ENCODE assay signal across 14 cellular contexts in genomic region chr9:123426406-123426805, GRCh38.
DNase-seq lines count a peak whose midpoint lies in the region; ATAC-seq and TF ChIP-seq lines count a peak whose summit lies in the region.
"Had no signal": no experiment of that assay in that cellular context is flagged by ENCODE, and none has a peak within 500 bp of the region (broad histone marks: within the 10 kb centered on the region; RNA-seq: fewer than 3 reads in every experiment).

No MANE protein-coding gene starts in this region.

- TF ChIP-seq EP300 in sigmoid colon (IDR thresholded peaks at IDR 0.05), result no peak

- intact Hi-C loops in mucosa of descending colon (cut with DNase I, micrococcal nuclease), result no loop called here
- intact Hi-C loops in sigmoid colon (cut with DNase I), result no loop called here

- no peaks in the 10 kb centered on the region for H3K36me3 ChIP-seq in mucosa of descending colon (ENCODE audit: low read depth)
- H3K36me3 ChIP-seq in sigmoid colon, result peaks cover 0 to 30% (median 0%) of the 10 kb centered on the region in 4 donors

- DNase-seq in MV-4-11 (lab: John Stamatoyannopoulos, UW) (peak; percentile 48), mucosa of descending colon (no peak), glomerular visceral epithelial cell (ENCODE audit: extremely low spot score) (no peak), sigmoid colon (no peak), hippocampal formation (lab: John Stamatoyannopoulos, UW) (no peak), C1 segment of cervical spinal cord (lab: John Stamatoyannopoulos, UW) (no peak)
- DNase-seq: anterior cingulate cortex; naive thymus-derived CD8-positive, alpha-beta T cell; NCI-H774; stimulated activated CD4-positive, alpha-beta T cell treated with anti-CD3 and anti-CD28 coated beads, Interleukin-15, amount 100 ng/mL, for 24 hours; stimulated activated naive CD8-positive, alpha-beta T cell treated with anti-CD3 and anti-CD28 coated beads, Interleukin-15, Interleukin-2, amounts not matched to agents 100 U/mL and 50 U/mL, for 24 hours had no signal

- H3K27me3 ChIP-seq in sigmoid colon, result no peaks in the 10 kb centered on the region

- TF ChIP-seq POLR2A in sigmoid colon (IDR thresholded peaks at IDR 0.05), result no peak

- H3K4me3 ChIP-seq in mucosa of descending colon, result no peak overlapping the region
- H3K4me3 ChIP-seq in sigmoid colon, result no peak overlapping the region

- no peaks in the 10 kb centered on the region for H3K4me1 ChIP-seq in mucosa of descending colon (ENCODE audit: low read depth)
- no peaks in the 10 kb centered on the region for H3K4me1 ChIP-seq in sigmoid colon
- H3K4me1 ChIP-seq: Caco-2 had no signal

- TF ChIP-seq CTCF in mucosa of descending colon (IDR thresholded peaks at IDR 0.05) (no peak), sigmoid colon (IDR thresholded peaks at IDR 0.05) (no peak)

- H3K27ac ChIP-seq in sigmoid colon, result no peak overlapping the region

- 58 to 73% methylated on average over 2 of the region's 2 CpGs for WGBS in sigmoid colon, 2 donors

- H3K9me3 ChIP-seq in mucosa of descending colon, result no peaks in the 10 kb centered on the region
- H3K9me3 ChIP-seq in sigmoid colon, result no peaks in the 10 kb centered on the region
- H3K9me3 ChIP-seq: Caco-2 had no signal

- ATAC-seq in GM18520 (IDR thresholded peaks at IDR 0.05; ENCODE audit: unreplicated experiment) (peak; percentile 69), GM21423 (IDR thresholded peaks at IDR 0.05; ENCODE audit: unreplicated experiment) (peak; percentile 80), mucosa of descending colon (peak; percentile 66)
- ATAC-seq: naive thymus-derived CD8-positive, alpha-beta T cell; stimulated activated naive CD8-positive, alpha-beta T cell treated with anti-CD3 and anti-CD28 coated beads, Interleukin-15, Interleukin-2, amounts not matched to agents 100 U/mL and 50 U/mL, for 24 hours had no signal
